In the genomic region with DNA sequence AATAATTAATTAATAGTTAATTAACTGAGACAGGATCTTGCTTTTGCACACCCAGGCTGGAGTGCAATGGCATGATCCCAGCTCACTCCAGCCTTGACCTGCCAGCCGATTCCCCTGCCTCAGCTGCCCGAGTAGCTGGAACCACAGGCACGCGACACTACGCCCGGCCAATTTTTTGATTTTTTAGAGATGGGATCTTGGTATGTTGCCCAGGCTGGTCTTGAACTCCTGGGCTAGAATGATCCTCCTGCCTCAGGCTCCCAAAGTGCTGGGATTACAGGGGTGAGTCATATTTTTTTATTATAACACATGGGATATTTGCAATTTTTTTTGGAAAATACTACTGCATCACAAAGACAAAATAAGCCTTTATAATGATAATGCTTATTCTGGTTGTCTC, we compare ENCODE assay signal across 35 cellular contexts. TPM values are rescaled to one million over a fixed set of nuclear protein-coding genes. Genes with fewer than 3 reads are reported as not detected.
"Had no signal": no experiment of that assay in that cellular context is flagged by ENCODE, and none has a peak within 500 bp of the region (broad histone marks: within the 10 kb centered on the region; RNA-seq: fewer than 3 reads in every experiment).

No MANE protein-coding gene starts in this region.

- DNase-seq: activated B cell treated with CpG ODN at 0.5 μM for 24 hours; activated CD4-positive, alpha-beta T cell treated with anti-CD3 and anti-CD28 coated beads for 48 hours; activated CD4-positive, alpha-beta T cell treated with anti-CD3 and anti-CD28 coated beads, Interleukin-2, amount 50 U/mL, for 1 hour; activated CD4-positive, alpha-beta T cell treated with anti-CD3 and anti-CD28 coated beads, Interleukin-2, amount 50 U/mL, for 48 hours; activated CD8-positive, alpha-beta memory T cell treated with anti-CD3 and anti-CD28 coated beads, Interleukin-2, amount 10 ng/mL, durations not matched to agents 7 days and 5 days; activated CD8-positive, alpha-beta memory T cell treated with anti-CD3 and anti-CD28 coated beads, Interleukin-2, amount 50 U/mL, for 4 hours; activated CD8-positive, alpha-beta T cell treated with anti-CD3 and anti-CD28 coated beads for 36 hours; activated effector memory CD4-positive, alpha-beta T cell treated with anti-CD3 and anti-CD28 coated beads, Interleukin-2, amount 50 U/mL, for 16 hours; activated naive CD4-positive, alpha-beta T cell treated with anti-CD3 and anti-CD28 coated beads for 36 hours; activated naive CD8-positive, alpha-beta T cell treated with anti-CD3 and anti-CD28 coated beads for 36 hours; activated naive CD8-positive, alpha-beta T cell treated with anti-CD3 and anti-CD28 coated beads, Interleukin-2, amount 50 U/mL, for 24 hours; activated T-cell treated with anti-CD3 and anti-CD28 coated beads, Interleukin-2, amount 50 U/mL, for 1 hour; activated T-cell treated with anti-CD3 and anti-CD28 coated beads, Interleukin-2, amount 50 U/mL, for 48 hours; adrenal gland; amygdala; aorta; body of pancreas; central memory CD4-positive, alpha-beta T cell; cerebellar nuclear complex; colonic mucosa; effector CD8-positive, alpha-beta T cell; esophagus squamous epithelium; foreskin keratinocyte; gastrocnemius medialis; heart right ventricle; T-helper 1 cell; T-helper 2 cell had no signal

- H3K27ac Mint-ChIP-seq: activated B cell treated with CpG ODN at 0.5 μM for 24 hours; activated CD8-positive, alpha-beta memory T cell treated with anti-CD3 and anti-CD28 coated beads, Interleukin-2, amount 10 ng/mL, durations not matched to agents 7 days and 5 days; activated CD8-positive, alpha-beta T cell treated with anti-CD3 and anti-CD28 coated beads for 36 hours; activated naive CD4-positive, alpha-beta T cell treated with anti-CD3 and anti-CD28 coated beads for 36 hours; activated naive CD8-positive, alpha-beta T cell treated with anti-CD3 and anti-CD28 coated beads for 36 hours; activated naive CD8-positive, alpha-beta T cell treated with anti-CD3 and anti-CD28 coated beads, Interleukin-2, amount 50 U/mL, for 24 hours; activated T-helper 1 cell treated with anti-CD3 and anti-CD28 coated beads, Interleukin-12 subunit alpha, Interleukin-12 subunit beta, Interleukin-2, Interleukin-4 antibody, amounts not matched to agents 30 ng/mL and 10 ng/mL and 1 ng/mL, durations not matched to agents 14 hours and 24 hours and 36 hours; activated T-helper 2 cell treated with anti-CD3 and anti-CD28 coated beads, Interferon-gamma antibody, Interleukin-2, Interleukin-4, amounts not matched to agents 10 μg/mL and 5 μg/mL and 100 μg/mL, durations not matched to agents 14 hours and 24 hours and 36 hours had no signal

- H3K27ac ChIP-seq: adrenal gland, body of pancreas, breast epithelium, cardiac muscle cell, colonic mucosa, epithelial cell of prostate, foreskin keratinocyte, gastrocnemius medialis, heart right ventricle, VCaP had no signal

- ATAC-seq: activated CD4-positive, CD25-positive, alpha-beta regulatory T cell treated with anti-CD3 and anti-CD28 coated beads, Interleukin-2, amount 50 U/mL, for 24 hours; activated CD8-positive, alpha-beta memory T cell treated with anti-CD3 and anti-CD28 coated beads, Interleukin-2, amount 10 ng/mL, durations not matched to agents 7 days and 5 days; activated CD8-positive, alpha-beta T cell treated with anti-CD3 and anti-CD28 coated beads for 36 hours; activated naive CD8-positive, alpha-beta T cell treated with anti-CD3 and anti-CD28 coated beads, Interleukin-2, amount 50 U/mL, for 24 hours; body of pancreas; gastrocnemius medialis had no signal

- H3K9me3 Mint-ChIP-seq: activated B cell treated with CpG ODN at 0.5 μM for 24 hours; activated CD8-positive, alpha-beta T cell treated with anti-CD3 and anti-CD28 coated beads for 36 hours; activated naive CD4-positive, alpha-beta T cell treated with anti-CD3 and anti-CD28 coated beads for 36 hours; activated naive CD4-positive, alpha-beta T cell treated with anti-CD3 and anti-CD28 coated beads, Interleukin-2, amount 50 U/mL, for 24 hours; activated naive CD8-positive, alpha-beta T cell treated with anti-CD3 and anti-CD28 coated beads for 36 hours; activated naive CD8-positive, alpha-beta T cell treated with anti-CD3 and anti-CD28 coated beads, Interleukin-2, amount 50 U/mL, for 24 hours; activated T-helper 1 cell treated with anti-CD3 and anti-CD28 coated beads, Interleukin-12 subunit alpha, Interleukin-12 subunit beta, Interleukin-2, Interleukin-4 antibody, amounts not matched to agents 30 ng/mL and 10 ng/mL and 1 ng/mL, durations not matched to agents 14 hours and 24 hours and 36 hours; activated T-helper 2 cell treated with anti-CD3 and anti-CD28 coated beads, Interferon-gamma antibody, Interleukin-2, Interleukin-4, amounts not matched to agents 10 μg/mL and 5 μg/mL and 100 μg/mL, durations not matched to agents 14 hours and 24 hours and 36 hours had no signal

- H3K4me1 Mint-ChIP-seq: activated B cell treated with CpG ODN at 0.5 μM for 24 hours; activated CD8-positive, alpha-beta memory T cell treated with anti-CD3 and anti-CD28 coated beads, Interleukin-2, amount 10 ng/mL, durations not matched to agents 7 days and 5 days; activated naive CD8-positive, alpha-beta T cell treated with anti-CD3 and anti-CD28 coated beads for 36 hours; activated naive CD8-positive, alpha-beta T cell treated with anti-CD3 and anti-CD28 coated beads, Interleukin-2, amount 50 U/mL, for 24 hours had no signal

- H3K4me3 Mint-ChIP-seq: activated B cell treated with CpG ODN at 0.5 μM for 24 hours; activated CD8-positive, alpha-beta memory T cell treated with anti-CD3 and anti-CD28 coated beads, Interleukin-2, amount 10 ng/mL, durations not matched to agents 7 days and 5 days; activated CD8-positive, alpha-beta T cell treated with anti-CD3 and anti-CD28 coated beads for 36 hours; activated naive CD4-positive, alpha-beta T cell treated with anti-CD3 and anti-CD28 coated beads for 36 hours; activated naive CD4-positive, alpha-beta T cell treated with anti-CD3 and anti-CD28 coated beads, Interleukin-2, amount 50 U/mL, for 24 hours; activated naive CD8-positive, alpha-beta T cell treated with anti-CD3 and anti-CD28 coated beads for 36 hours; activated naive CD8-positive, alpha-beta T cell treated with anti-CD3 and anti-CD28 coated beads, Interleukin-2, amount 50 U/mL, for 24 hours; activated T-helper 1 cell treated with anti-CD3 and anti-CD28 coated beads, Interleukin-12 subunit alpha, Interleukin-12 subunit beta, Interleukin-2, Interleukin-4 antibody, amounts not matched to agents 30 ng/mL and 10 ng/mL and 1 ng/mL, durations not matched to agents 14 hours and 24 hours and 36 hours had no signal

RNA-seq across cellular contexts. Expression of a gene that starts 30.4 kb away (rescaled TPM):
- total RNA-seq: activated B cell treated with CpG ODN at 0.5 μM for 24 hours had no signal
